ENCODE assay signal across 21 cellular contexts in the genomic region with DNA sequence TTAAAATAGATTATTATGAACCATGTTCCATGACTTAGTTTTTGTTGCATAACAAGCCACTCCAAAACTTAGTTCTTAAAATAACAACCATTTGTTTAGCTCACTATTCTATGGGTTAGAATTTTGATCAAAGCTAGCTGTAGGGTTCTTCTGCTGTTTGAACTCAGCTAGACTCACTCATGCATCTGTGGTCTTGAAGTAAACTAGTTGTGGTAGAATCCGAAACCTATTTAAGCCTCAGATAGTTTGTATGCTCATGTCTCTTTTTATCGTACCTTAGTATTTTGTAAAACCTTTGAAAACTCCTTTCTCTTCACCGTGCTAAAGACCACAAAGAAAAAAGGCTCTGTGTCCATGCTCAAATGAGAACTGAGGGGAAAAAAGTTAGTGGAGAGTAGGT.
"Had no signal": no experiment of that assay in that cellular context is flagged by ENCODE, and none has a peak within 500 bp of the region (broad histone marks: within the 10 kb centered on the region; RNA-seq: fewer than 3 reads in every experiment).

No MANE protein-coding gene starts in this region.

- H3K4me1 ChIP-seq: SJCRH30 had no signal

- ATAC-seq: K562, Panc1, PC-3, T-cell had no signal

- DNase-seq: NCI-H1092 treated with DMSO at 0.1 percent for 48 hours; NCI-H1417; NCI-H1436 treated with DMSO at 0.1 percent for 48 hours; NCI-H1694; NCI-H1930; NCI-H2081; NCI-H2107; NCI-H2227 treated with DMSO at 0.1 percent for 48 hours; NCI-H524; NCI-H526 treated with DMSO at 0.1 percent for 48 hours; NCI-H748 treated with DMSO at 0.1 percent for 48 hours; NK-92 treated with Interleukin-12 subunit alpha and Interleukin-12 subunit beta, amount 100 ng/mL, for 24 hours; PC-3; SHP77; SJCRH30; SW 1271; T-cell had no signal

- H3K4me3 ChIP-seq: K562, SJCRH30 had no signal

- H3K27ac ChIP-seq: HL-60, RWPE1, SJCRH30 had no signal

- H3K9me3 ChIP-seq: SJCRH30 had no signal

- H3K36me3 ChIP-seq: SJCRH30 had no signal

- H3K27me3 ChIP-seq: SJCRH30 had no signal
